Comparison of ENCODE assay signal across 11 cellular contexts in the genomic region with DNA sequence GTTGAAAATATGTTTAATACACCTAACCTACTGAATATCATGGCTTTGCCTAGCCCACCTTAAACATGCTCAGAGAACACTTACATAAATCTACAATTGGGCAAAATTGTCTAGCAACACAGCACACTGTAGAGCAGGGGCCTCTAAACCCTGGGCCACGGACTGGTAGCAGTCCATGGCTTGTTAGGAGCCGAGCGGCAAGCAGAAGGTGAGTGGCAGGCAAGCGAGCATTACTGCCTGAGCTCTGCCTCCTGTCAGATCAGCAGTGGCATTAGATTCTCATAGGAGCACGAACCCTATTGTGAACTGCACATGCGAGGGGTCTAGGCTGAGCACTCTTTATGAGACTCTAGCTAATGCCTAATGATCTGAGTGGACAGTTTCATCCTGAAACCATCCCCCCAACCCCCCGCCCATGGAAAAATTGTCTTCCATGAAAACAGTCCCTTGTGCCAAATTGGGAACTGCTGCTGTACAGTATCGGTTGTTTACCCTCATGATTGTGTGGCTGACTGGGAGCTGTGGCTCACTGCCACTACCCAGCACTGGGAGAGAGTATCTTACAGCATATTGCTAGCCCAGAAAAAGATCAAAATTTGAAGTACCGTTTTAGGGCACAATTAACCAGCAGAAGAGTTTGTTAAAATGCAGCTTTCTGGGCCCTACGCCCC. TPM values are rescaled to one million over a fixed set of nuclear protein-coding genes. Genes with fewer than 3 reads are reported as not detected.
DNase-seq lines count a peak whose midpoint lies in the region; ATAC-seq and TF ChIP-seq lines count a peak whose summit lies in the region.
"Had no signal": no experiment of that assay in that cellular context is flagged by ENCODE, and none has a peak within 500 bp of the region (broad histone marks: within the 10 kb centered on the region; RNA-seq: fewer than 3 reads in every experiment).

No MANE protein-coding gene starts in this region.

- no peak overlapping the region for H2AFZ ChIP-seq in ACC112 (ENCODE audit: low read length, unreplicated experiment)
- no peak overlapping the region for H2AFZ ChIP-seq in H9 (ENCODE audit: low read length)

- no peak overlapping the region for H3K4ac ChIP-seq in H9 (ENCODE audit: low read depth, low read length)

- H2AK5ac ChIP-seq in H9 (ENCODE audit: insufficient read length, low read length), result no peak overlapping the region

- no peak overlapping the region for H2BK5ac ChIP-seq in H9 (ENCODE audit: insufficient read length, low read length)

- ATAC-seq in GM18520 (IDR thresholded peaks at IDR 0.05; ENCODE audit: unreplicated experiment), result no peak

- H3K4me2 ChIP-seq in H9 (ENCODE audit: insufficient read depth, insufficient read length, low read length), result no peak overlapping the region

- WGBS in H9 (ENCODE audit: extremely low coverage, insufficient read length, low lambda C conversion rate), result no CpG with 5 or more reads among the region's 10 CpGs

- H3K36me3 ChIP-seq in ACC112 (ENCODE audit: insufficient read depth, low read length) (no peaks in the 10 kb centered on the region), mucosa of rectum (ENCODE audit: control insufficient read depth in 2 of 2, insufficient read depth in 2 of 2, low read length in 2 of 2) (no peaks in the 10 kb centered on the region)

- no peaks in the 10 kb centered on the region for H3K79me1 ChIP-seq in H9 (ENCODE audit: insufficient read depth, low read depth, low read length, poor library complexity, severe bottlenecking)

- H3K9ac ChIP-seq in H9 (ENCODE audit: extremely low read depth, insufficient read length, low read length), result no peak overlapping the region
- peak overlapping the region in 1 of 2 donors; percentile 15 for H3K9ac ChIP-seq in mucosa of rectum (ENCODE audit: low read depth in 1 of 2, low read length in 2 of 2)

- H3K27me3 ChIP-seq in ACC112 (ENCODE audit: insufficient read depth, low read length), result no peaks in the 10 kb centered on the region
- H3K27me3 ChIP-seq in H9 (ENCODE audit: insufficient read depth, low read length), result no peaks in the 10 kb centered on the region
- no peaks in the 10 kb centered on the region for H3K27me3 ChIP-seq in mucosa of rectum (ENCODE audit: control insufficient read depth in 2 of 2, insufficient read depth in 2 of 2, low read length in 2 of 2)

- no peak overlapping the region for H3K18ac ChIP-seq in H9 (ENCODE audit: insufficient read length, low read depth, low read length)

- H4K5ac ChIP-seq in H9 (ENCODE audit: insufficient read length, low read depth, low read length), result no peak overlapping the region

- no peak overlapping the region for H2BK120ac ChIP-seq in H9 (ENCODE audit: low read depth, low read length, poor library complexity, severe bottlenecking)

- no peak overlapping the region for H4K91ac ChIP-seq in H9 (ENCODE audit: insufficient read length, low read depth, low read length)

- H3K4me1 Mint-ChIP-seq in H9, result peaks cover 23 to 24% of the 10 kb centered on the region in 2 experiments
- peaks cover 35% of the 10 kb centered on the region for H3K4me1 Mint-ChIP-seq in chondrocyte (ENCODE audit: low read depth)

- DNase-seq in H9 (no peak), chondrocyte (ENCODE audit: low spot score) (no peak), COLO668 (lab: John Stamatoyannopoulos, UW; ENCODE audit: unreplicated experiment) (no peak), NCI-H146 (lab: John Stamatoyannopoulos, UW) (no peak), D341Med (ENCODE audit: low spot score) (no peak)
- DNase-seq: activated gamma-delta T cell treated with Interleukin-2 at 50 U/mL for 16 hours; stimulated activated naive CD4-positive, alpha-beta T cell treated with Interleukin-2 at 50 U/mL for 16 hours had no signal

- H3K23me2 ChIP-seq in H9 (ENCODE audit: insufficient read length, low read depth, low read length, poor library complexity, severe bottlenecking), result no peaks in the 10 kb centered on the region

- H3K4me3 ChIP-seq in ACC112 (ENCODE audit: low read depth, low read length), result no peak overlapping the region
- no peak overlapping the region for H3K4me3 ChIP-seq in mucosa of rectum (ENCODE audit: low read length in 2 of 2)

- no peak overlapping the region for H2BK20ac ChIP-seq in H9 (ENCODE audit: low read depth, low read length, poor library complexity, severe bottlenecking)

- H3K23ac ChIP-seq in H9 (ENCODE audit: insufficient read length, low read depth, low read length), result no peak overlapping the region

- H3K27me3 Mint-ChIP-seq in H9 (ENCODE audit: low read depth) (no peaks in the 10 kb centered on the region), chondrocyte (ENCODE audit: low read depth) (no peaks in the 10 kb centered on the region)

- H3K56ac ChIP-seq in H9 (ENCODE audit: insufficient read length, low read depth, low read length), result no peak overlapping the region

- H3T11ph ChIP-seq in H9 (ENCODE audit: low read length), result no peak overlapping the region

- TF ChIP-seq CTCF in H9 (conservative IDR thresholded peaks at IDR 0.05) (peak; percentile 12; the same call in 1 of the 3 replicates), chondrocyte (IDR thresholded peaks at IDR 0.05) (peak; percentile 57)

- peak overlapping the region; percentile 21 for H3K27ac ChIP-seq in ACC112 (ENCODE audit: low read depth, low read length)
- no peak overlapping the region for H3K27ac ChIP-seq in H9 (ENCODE audit: insufficient read length, low read depth, low read length)
- H3K27ac ChIP-seq in mucosa of rectum (ENCODE audit: low read depth in 2 of 2, low read length in 2 of 2), result peak overlapping the region; percentile 35 to 60

- H3K79me2 ChIP-seq in ACC112 (ENCODE audit: control insufficient read depth, insufficient read depth, low read length, unreplicated experiment), result peaks cover 13% of the 10 kb centered on the region
- no peaks in the 10 kb centered on the region for H3K79me2 ChIP-seq in H9 (ENCODE audit: insufficient read depth, low read length)

- H3K9me3 Mint-ChIP-seq in H9, result no peaks in the 10 kb centered on the region
- no peaks in the 10 kb centered on the region for H3K9me3 Mint-ChIP-seq in chondrocyte (ENCODE audit: low read depth)
- H3K9me3 Mint-ChIP-seq: T-helper 1 cell treated with Interleukin-12 subunit alpha and Interleukin-12 subunit beta and Interleukin-4 antibody, amounts not matched to agents 30 μg/mL and 1 μg/mL, for 36 hours had no signal

- H3K36me3 Mint-ChIP-seq in H9 (ENCODE audit: insufficient read depth in 1 of 3, low read depth in 3 of 3) (no peaks in the 10 kb centered on the region), chondrocyte (ENCODE audit: low read depth) (peaks cover 5% of the 10 kb centered on the region)

- H3K4me1 ChIP-seq in ACC112 (ENCODE audit: control insufficient read depth, insufficient read depth, low read length, unreplicated experiment), result peaks cover 37% of the 10 kb centered on the region
- no peaks in the 10 kb centered on the region; the same call in 1 of the 2 replicates for H3K4me1 ChIP-seq in H9 (ENCODE audit: insufficient read depth, low read length)
- peaks cover 2 to 5% of the 10 kb centered on the region in 2 donors for H3K4me1 ChIP-seq in mucosa of rectum (ENCODE audit: control insufficient read depth in 2 of 2, insufficient read depth in 2 of 2, low read length in 2 of 2)

- H2BK15ac ChIP-seq in H9 (ENCODE audit: low read depth, low read length), result no peak overlapping the region

- H3K27ac Mint-ChIP-seq in H9 (peak overlapping the region in 1 of 3 experiments; percentile 49; a peak in 1 of 7 replicates), chondrocyte (ENCODE audit: unreplicated experiment) (peak overlapping the region; percentile 86)
- H3K27ac Mint-ChIP-seq: T-helper 1 cell treated with Interleukin-12 subunit alpha and Interleukin-12 subunit beta and Interleukin-4 antibody, amounts not matched to agents 30 μg/mL and 1 μg/mL, for 36 hours had no signal

- H3K14ac ChIP-seq in H9 (ENCODE audit: insufficient read depth, low read length), result no peak overlapping the region

- H3K4me3 Mint-ChIP-seq in H9 (no peak overlapping the region), chondrocyte (ENCODE audit: unreplicated experiment) (no peak overlapping the region)
- H3K4me3 Mint-ChIP-seq: T-helper 1 cell treated with Interleukin-12 subunit alpha and Interleukin-12 subunit beta and Interleukin-4 antibody, amounts not matched to agents 30 μg/mL and 1 μg/mL, for 36 hours had no signal

- H4K8ac ChIP-seq in H9 (replicated peaks; ENCODE audit: insufficient read length, low read depth, low read length), result no peak overlapping the region

- H4K20me1 ChIP-seq in H9 (ENCODE audit: control insufficient read depth, insufficient read depth, insufficient read length), result no peaks in the 10 kb centered on the region

- no peak overlapping the region for H2BK12ac ChIP-seq in H9 (ENCODE audit: insufficient read length, low read depth, low read length)

- H3K9me3 ChIP-seq in H9 (ENCODE audit: control insufficient read depth, low read depth, low read length), result no peaks in the 10 kb centered on the region
- H3K9me3 ChIP-seq in mucosa of rectum (ENCODE audit: control insufficient read depth in 2 of 2, low read length in 2 of 2), result no peaks in the 10 kb centered on the region

RNA-seq across cellular contexts. Expression of gene CMSS1, which starts 26.1 kb away (rescaled TPM):
- total RNA-seq in H9 (2021) (60.3 and 61.8 TPM in 2 replicates), chondrocyte (19.5 to 57.6 TPM (median 22.3 TPM) in 3 replicates)
